Comparison of ENCODE assay signal across 2 cellular contexts in genomic region chr12:106289196-106289681, GRCh38.
TF ChIP-seq lines count a peak whose summit lies in the region.

No MANE protein-coding gene starts in this region.

TF ChIP-seq in K562, 482 proteins besides CTCF, POLR2A, EP300 and RAD21:
- TF ChIP-seq NFE2 (IDR thresholded peaks at IDR 0.05; ENCODE audit: low read depth) (no peak), NFRKB (IDR thresholded peaks at IDR 0.05; ENCODE audit: low read depth) (0 out of 2 replicates have a peak, but pooled peaks have one; percentile 29), JUNB (CRISPR knock-in tag; conservative IDR thresholded peaks at IDR 0.05) (no peak), CBX2 (IDR thresholded peaks at IDR 0.05; ENCODE audit: insufficient read depth, low read length, poor library complexity, severe bottlenecking) (no peak), DEAF1 (CRISPR knock-in tag; IDR thresholded peaks at IDR 0.05) (0 out of 2 replicates have a peak, but pooled peaks have one; percentile 33), IRF9 (tag; IDR thresholded peaks at IDR 0.05) (peak; percentile 32; the same call in 1 of the 2 replicates), PHB2 (IDR thresholded peaks at IDR 0.05; ENCODE audit: low read depth) (no peak), TCF7 (IDR thresholded peaks at IDR 0.05; ENCODE audit: borderline replicate concordance) (no peak), MAZ (CRISPR knock-in tag; conservative IDR thresholded peaks at IDR 0.05 in 1 of 2, IDR thresholded peaks at IDR 0.05 in 1 of 2) (0 out of 4 replicates have a peak, but pooled peaks of 1 of the 2 experiments have one; percentile 0), TRIM24 (IDR thresholded peaks at IDR 0.05) (peak in 1 of 2 experiments; percentile 43; a peak in 1 of 4 replicates), BACH1 (tag; IDR thresholded peaks at IDR 0.05) (peak; percentile 60; the same call in 1 of the 2 replicates), TBP (optimal IDR thresholded peaks at IDR 0.05; ENCODE audit: low read depth, low read length) (no peak), CEBPB (tag; IDR thresholded peaks at IDR 0.05) (peak; percentile 84), NR2C2 (CRISPR knock-in tag; IDR thresholded peaks at IDR 0.05) (no peak), NR2C2 (tag; IDR thresholded peaks at IDR 0.05) (0 out of 2 replicates have a peak, but pooled peaks have one; percentile 3), DDX20 (tag; IDR thresholded peaks at IDR 0.05; ENCODE audit: low read depth) (no peak), SMAD3 (CRISPR knock-in tag; conservative IDR thresholded peaks at IDR 0.05) (0 out of 2 replicates have a peak, but pooled peaks have one; percentile 35), EHMT2 (IDR thresholded peaks at IDR 0.05) (0 out of 2 replicates have a peak, but pooled peaks have one; percentile 56), CEBPG (CRISPR knock-in tag; IDR thresholded peaks at IDR 0.05) (no peak), CEBPG (tag; conservative IDR thresholded peaks at IDR 0.05 in 1 of 2, IDR thresholded peaks at IDR 0.05 in 1 of 2) (peak in 1 of 2 experiments; percentile 83; a peak in 3 of 4 replicates)
TF ChIP-seq in K562: peak in this region for 11.

TF ChIP-seq in WTC11, 78 proteins besides CTCF, POLR2A, EP300 and RAD21:
- TF ChIP-seq SP1 (CRISPR knock-in tag; conservative IDR thresholded peaks at IDR 0.05) (no peak), IRF1 (CRISPR knock-in tag; IDR thresholded peaks at IDR 0.05) (no peak), TCF7 (CRISPR knock-in tag; IDR thresholded peaks at IDR 0.05; ENCODE audit: low read depth) (no peak), SMAD4 (CRISPR knock-in tag; IDR thresholded peaks at IDR 0.05) (no peak), E2F5 (CRISPR knock-in tag; IDR thresholded peaks at IDR 0.05) (no peak), ARID4B (CRISPR knock-in tag; IDR thresholded peaks at IDR 0.05; ENCODE audit: borderline replicate concordance) (no peak), FOXJ3 (CRISPR knock-in tag; IDR thresholded peaks at IDR 0.05; ENCODE audit: borderline replicate concordance) (no peak)
